ENCODE assay signal across 2 cellular contexts in genomic region chr20:38052870-38053269, GRCh38.
TF ChIP-seq lines count a peak whose summit lies in the region.

No MANE protein-coding gene starts in this region.

TF ChIP-seq in GM23338, 12 proteins besides CTCF, POLR2A, EP300 and RAD21:
- TF ChIP-seq CREB1 (CRISPR knock-in tag; IDR thresholded peaks at IDR 0.05; ENCODE audit: low read depth) (no peak), EZH2phosphoT487 (IDR thresholded peaks at IDR 0.05; ENCODE audit: unreplicated experiment) (no peak), JUNB (IDR thresholded peaks at IDR 0.05; ENCODE audit: unreplicated experiment) (no peak), NANOG (IDR thresholded peaks at IDR 0.05; ENCODE audit: borderline replicate concordance) (no peak), REST (IDR thresholded peaks at IDR 0.05; ENCODE audit: unreplicated experiment) (no peak), POLR2AphosphoS5 (IDR thresholded peaks at IDR 0.05; ENCODE audit: low read depth) (no peak), ZNF114 (CRISPR knock-in tag; IDR thresholded peaks at IDR 0.05) (no peak), ETS1 (IDR thresholded peaks at IDR 0.05) (no peak), EZH2 (IDR thresholded peaks at IDR 0.05; ENCODE audit: low read depth, unreplicated experiment) (no peak), ZNF331 (CRISPR knock-in tag; IDR thresholded peaks at IDR 0.05; ENCODE audit: low read depth) (no peak)

TF ChIP-seq in HEK293T, 16 proteins besides CTCF, POLR2A, EP300 and RAD21:
- TF ChIP-seq CTBP1 (IDR thresholded peaks at IDR 0.05; ENCODE audit: borderline replicate concordance) (no peak), FOXM1 (IDR thresholded peaks at IDR 0.05; ENCODE audit: borderline replicate concordance) (no peak), PKNOX1 (IDR thresholded peaks at IDR 0.05) (no peak), HDGF (IDR thresholded peaks at IDR 0.05; ENCODE audit: borderline replicate concordance) (no peak), SUZ12 (IDR thresholded peaks at IDR 0.05) (no peak), TARDBP (IDR thresholded peaks at IDR 0.05) (no peak), BHLHE40 (IDR thresholded peaks at IDR 0.05; ENCODE audit: borderline replicate concordance) (no peak), ZNF384 (IDR thresholded peaks at IDR 0.05) (no peak), NFRKB (IDR thresholded peaks at IDR 0.05) (no peak), L3MBTL2 (conservative IDR thresholded peaks at IDR 0.05) (no peak), ARNT (IDR thresholded peaks at IDR 0.05) (no peak), FOXA1 (IDR thresholded peaks at IDR 0.05) (no peak), SP1 (IDR thresholded peaks at IDR 0.05) (no peak), ELF4 (IDR thresholded peaks at IDR 0.05) (no peak), FOXK2 (IDR thresholded peaks at IDR 0.05) (no peak), LEF1 (IDR thresholded peaks at IDR 0.05; ENCODE audit: borderline replicate concordance) (no peak)
